ENCODE assay signal across 27 cellular contexts in the genomic region with DNA sequence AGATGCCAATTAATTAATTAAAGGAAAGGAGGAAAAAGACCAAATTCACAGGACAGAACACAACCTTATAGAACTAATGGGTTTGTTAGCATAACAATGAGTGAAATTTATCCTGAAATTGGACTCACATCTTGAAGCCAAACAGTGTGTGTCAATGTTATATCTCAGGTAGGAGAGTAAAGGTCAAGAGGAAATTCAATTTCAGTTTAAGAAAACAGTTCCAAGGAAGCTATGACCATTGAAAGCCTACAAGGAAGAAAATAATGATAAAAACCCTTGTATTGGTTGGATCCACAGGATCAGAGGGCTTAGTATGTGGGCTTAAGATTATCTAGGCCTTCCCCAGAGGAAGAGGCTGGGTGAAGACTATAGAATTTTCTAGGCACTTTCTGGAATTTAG.
"Had no signal": no experiment of that assay in that cellular context is flagged by ENCODE, and none has a peak within 500 bp of the region (broad histone marks: within the 10 kb centered on the region; RNA-seq: fewer than 3 reads in every experiment).

No MANE protein-coding gene starts in this region.

- H3K4me1 ChIP-seq: foreskin keratinocyte had no signal

- H3K9me3 ChIP-seq: colonic mucosa, gastrocnemius medialis had no signal

- H3K27me3 ChIP-seq: brain microvascular endothelial cell, colonic mucosa, foreskin keratinocyte, gastrocnemius medialis had no signal

- H3K4me3 ChIP-seq: colonic mucosa, gastrocnemius medialis had no signal

- H3K36me3 ChIP-seq: brain microvascular endothelial cell, colonic mucosa, gastrocnemius medialis, WERI-Rb-1 had no signal

- H3K27ac ChIP-seq: brain microvascular endothelial cell, colonic mucosa, foreskin keratinocyte, gastrocnemius medialis, WERI-Rb-1 had no signal

- ATAC-seq: activated CD4-positive, CD25-positive, alpha-beta regulatory T cell treated with anti-CD3 and anti-CD28 coated beads, Interleukin-2, amount 50 U/mL, for 24 hours; activated CD8-positive, alpha-beta T cell treated with anti-CD3 and anti-CD28 coated beads for 36 hours; activated T-cell treated with anti-CD3 and anti-CD28 coated beads, Interleukin-2, amount 50 U/mL, for 4 hours; activated T-helper 17 cell treated with anti-CD3 and anti-CD28 coated beads, Interleukin-2, amount 50 U/mL, for 72 hours; esophagus mucosa; foreskin keratinocyte; gastrocnemius medialis; T-helper 17 cell had no signal

- DNase-seq: activated B cell treated with CpG ODN at 0.5 μM for 24 hours; activated CD4-positive, alpha-beta T cell treated with anti-CD3 and anti-CD28 coated beads for 48 hours; activated CD4-positive, alpha-beta T cell treated with anti-CD3 and anti-CD28 coated beads, Interleukin-2, amount 50 U/mL, for 1 hour; activated CD4-positive, alpha-beta T cell treated with anti-CD3 and anti-CD28 coated beads, Interleukin-2, amount 50 U/mL, for 48 hours; activated CD8-positive, alpha-beta memory T cell treated with anti-CD3 and anti-CD28 coated beads for 24 hours; activated CD8-positive, alpha-beta T cell treated with anti-CD3 and anti-CD28 coated beads for 36 hours; activated effector memory CD4-positive, alpha-beta T cell treated with Interleukin-2 at 50 U/mL for 16 hours; activated gamma-delta T cell treated with Interleukin-2 at 50 U/mL for 16 hours; activated naive CD4-positive, alpha-beta T cell treated with anti-CD3 and anti-CD28 coated beads, Interleukin-2, amount 50 U/mL, for 16 hours; activated naive CD4-positive, alpha-beta T cell treated with Interleukin-2 at 50 U/mL for 16 hours; activated T-cell treated with anti-CD3 and anti-CD28 coated beads, Interleukin-2, amount 50 U/mL, for 4 hours; amniotic stem cell; anterior cingulate cortex; brain microvascular endothelial cell; effector CD8-positive, alpha-beta T cell; endodermal cell; foreskin keratinocyte; gastrocnemius medialis; glutamatergic neuron; T-helper 1 cell; T-helper 17 cell; T1000; WERI-Rb-1 had no signal
